In the genomic region with DNA sequence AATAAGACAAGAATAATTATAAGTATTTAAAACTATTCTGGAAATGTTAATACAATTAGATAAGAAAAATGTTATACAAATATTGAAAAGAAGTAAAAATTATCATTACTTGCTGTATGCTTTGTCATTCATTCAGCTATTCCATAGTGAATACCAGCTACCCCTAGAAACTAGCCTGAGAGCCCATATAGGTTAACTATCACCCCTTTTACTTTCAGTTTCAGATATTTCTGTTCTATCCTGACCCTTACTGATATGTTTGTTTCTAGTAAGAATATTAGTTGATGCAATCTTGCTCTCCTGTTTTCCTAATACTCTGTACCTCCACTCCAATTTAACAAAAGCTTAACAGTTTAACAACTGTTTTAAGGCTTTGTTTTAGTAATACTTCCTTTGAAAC, we compare ENCODE assay signal across 1 cellular context.
TF ChIP-seq lines count a peak whose summit lies in the region.

No MANE protein-coding gene starts in this region.

TF ChIP-seq in GM12878, 131 proteins besides CTCF, POLR2A, EP300 and RAD21:
- TF ChIP-seq, protein P1, sequence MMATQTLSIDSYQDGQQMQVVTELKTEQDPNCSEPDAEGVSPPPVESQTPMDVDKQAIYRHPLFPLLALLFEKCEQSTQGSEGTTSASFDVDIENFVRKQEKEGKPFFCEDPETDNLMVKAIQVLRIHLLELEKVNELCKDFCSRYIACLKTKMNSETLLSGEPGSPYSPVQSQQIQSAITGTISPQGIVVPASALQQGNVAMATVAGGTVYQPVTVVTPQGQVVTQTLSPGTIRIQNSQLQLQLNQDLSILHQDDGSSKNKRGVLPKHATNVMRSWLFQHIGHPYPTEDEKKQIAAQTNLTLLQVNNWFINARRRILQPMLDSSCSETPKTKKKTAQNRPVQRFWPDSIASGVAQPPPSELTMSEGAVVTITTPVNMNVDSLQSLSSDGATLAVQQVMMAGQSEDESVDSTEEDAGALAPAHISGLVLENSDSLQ (IDR thresholded peaks at IDR 0.05) = no peak
- TF ChIP-seq HDAC2 (IDR thresholded peaks at IDR 0.05) (no peak), TCF7 (IDR thresholded peaks at IDR 0.05; ENCODE audit: borderline replicate concordance) (no peak), IKZF2 (IDR thresholded peaks at IDR 0.05) (no peak), FOXM1 (IDR thresholded peaks at IDR 0.05; ENCODE audit: low read depth, low read length) (no peak), NFXL1 (IDR thresholded peaks at IDR 0.05; ENCODE audit: borderline replicate concordance) (no peak), CREM (IDR thresholded peaks at IDR 0.05; ENCODE audit: low read depth) (no peak), SP1 (IDR thresholded peaks at IDR 0.05; ENCODE audit: low read depth, low read length) (no peak), ESRRA (IDR thresholded peaks at IDR 0.05; ENCODE audit: low read length) (no peak), SPI1 (IDR thresholded peaks at IDR 0.05; ENCODE audit: borderline replicate concordance, insufficient read depth, low read depth, low read length) (no peak), DPF2 (IDR thresholded peaks at IDR 0.05) (no peak)
- TF ChIP-seq, protein P2, sequence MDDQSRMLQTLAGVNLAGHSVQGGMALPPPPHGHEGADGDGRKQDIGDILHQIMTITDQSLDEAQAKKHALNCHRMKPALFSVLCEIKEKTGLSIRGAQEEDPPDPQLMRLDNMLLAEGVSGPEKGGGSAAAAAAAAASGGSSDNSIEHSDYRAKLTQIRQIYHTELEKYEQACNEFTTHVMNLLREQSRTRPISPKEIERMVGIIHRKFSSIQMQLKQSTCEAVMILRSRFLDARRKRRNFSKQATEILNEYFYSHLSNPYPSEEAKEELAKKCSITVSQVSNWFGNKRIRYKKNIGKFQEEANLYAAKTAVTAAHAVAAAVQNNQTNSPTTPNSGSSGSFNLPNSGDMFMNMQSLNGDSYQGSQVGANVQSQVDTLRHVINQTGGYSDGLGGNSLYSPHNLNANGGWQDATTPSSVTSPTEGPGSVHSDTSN (IDR thresholded peaks at IDR 0.05; ENCODE audit: insufficient replicate concordance, low read depth, low read length) = no peak
- TF ChIP-seq, protein P3, sequence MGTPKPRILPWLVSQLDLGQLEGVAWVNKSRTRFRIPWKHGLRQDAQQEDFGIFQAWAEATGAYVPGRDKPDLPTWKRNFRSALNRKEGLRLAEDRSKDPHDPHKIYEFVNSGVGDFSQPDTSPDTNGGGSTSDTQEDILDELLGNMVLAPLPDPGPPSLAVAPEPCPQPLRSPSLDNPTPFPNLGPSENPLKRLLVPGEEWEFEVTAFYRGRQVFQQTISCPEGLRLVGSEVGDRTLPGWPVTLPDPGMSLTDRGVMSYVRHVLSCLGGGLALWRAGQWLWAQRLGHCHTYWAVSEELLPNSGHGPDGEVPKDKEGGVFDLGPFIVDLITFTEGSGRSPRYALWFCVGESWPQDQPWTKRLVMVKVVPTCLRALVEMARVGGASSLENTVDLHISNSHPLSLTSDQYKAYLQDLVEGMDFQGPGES (IDR thresholded peaks at IDR 0.05) = no peak
- TF ChIP-seq, protein P4, sequence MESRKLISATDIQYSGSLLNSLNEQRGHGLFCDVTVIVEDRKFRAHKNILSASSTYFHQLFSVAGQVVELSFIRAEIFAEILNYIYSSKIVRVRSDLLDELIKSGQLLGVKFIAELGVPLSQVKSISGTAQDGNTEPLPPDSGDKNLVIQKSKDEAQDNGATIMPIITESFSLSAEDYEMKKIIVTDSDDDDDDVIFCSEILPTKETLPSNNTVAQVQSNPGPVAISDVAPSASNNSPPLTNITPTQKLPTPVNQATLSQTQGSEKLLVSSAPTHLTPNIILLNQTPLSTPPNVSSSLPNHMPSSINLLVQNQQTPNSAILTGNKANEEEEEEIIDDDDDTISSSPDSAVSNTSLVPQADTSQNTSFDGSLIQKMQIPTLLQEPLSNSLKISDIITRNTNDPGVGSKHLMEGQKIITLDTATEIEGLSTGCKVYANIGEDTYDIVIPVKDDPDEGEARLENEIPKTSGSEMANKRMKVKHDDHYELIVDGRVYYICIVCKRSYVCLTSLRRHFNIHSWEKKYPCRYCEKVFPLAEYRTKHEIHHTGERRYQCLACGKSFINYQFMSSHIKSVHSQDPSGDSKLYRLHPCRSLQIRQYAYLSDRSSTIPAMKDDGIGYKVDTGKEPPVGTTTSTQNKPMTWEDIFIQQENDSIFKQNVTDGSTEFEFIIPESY (IDR thresholded peaks at IDR 0.05) = no peak
